8 cellular contexts compared by ENCODE assay signal in genomic region chr17:1197781-1198490, GRCh38. TPM values are rescaled to one million over a fixed set of nuclear protein-coding genes. Genes with fewer than 3 reads are reported as not detected.
A peak's percentile ranks its signal among the peaks of the same experiment; 100 is the strongest.
DNase-seq lines count a peak whose midpoint lies in the region; ATAC-seq, FAIRE-seq and TF ChIP-seq lines count a peak whose summit lies in the region.

No MANE protein-coding gene starts in this region.

- BruUV-seq in OCI-LY7 (replicated peaks; lab: Mats Ljungman, UMichigan) (no TSS peak), HepG2 (replicated peaks; lab: Mats Ljungman, UMichigan) (no TSS peak)

- no peak for TF ChIP-seq POLR2A in HepG2 (IDR thresholded peaks at IDR 0.05; ENCODE audit: insufficient read depth in 1 of 2, low read depth in 2 of 2, low read length in 2 of 2)

- DNase-seq in G401 (ENCODE audit: low spot score) (peak; percentile 33), OCI-LY7 (ENCODE audit: low spot score) (peak; percentile 96), HepG2 (ENCODE audit: low spot score) (no peak), T1000 (lab: John Stamatoyannopoulos, UW) (no peak), NCI-H2227 (lab: John Stamatoyannopoulos, UW; ENCODE audit: unreplicated experiment) (no peak)
- peak; percentile 63 to 87 for DNase-seq in stimulated activated naive CD8-positive, alpha-beta T cell treated with anti-CD3 and anti-CD28 coated beads, Interleukin-15, amount 100 ng/mL, for 72 hours

- peak; percentile 42 for ATAC-seq in GM21717 (IDR thresholded peaks at IDR 0.05; ENCODE audit: unreplicated experiment)
- ATAC-seq in HepG2, result peak; percentile 46; the same call in 1 of the 3 replicates
- ATAC-seq in stimulated activated naive CD8-positive, alpha-beta T cell treated with anti-CD3 and anti-CD28 coated beads, Interleukin-15, amount 100 ng/mL, for 72 hours, result peak; percentile 90

- peak overlapping the region; percentile 83 for H3K4me2 ChIP-seq in OCI-LY7 (ENCODE audit: low read length)
- no peak overlapping the region for H3K4me2 ChIP-seq in HepG2 (ENCODE audit: low read depth, low read length)

- H3K9me3 Mint-ChIP-seq in activated naive CD4-positive, alpha-beta T cell treated with anti-CD3 and anti-CD28 coated beads, Interleukin-2, amount 50 U/mL, for 24 hours, result no peaks in the 10 kb centered on the region
- no peaks in the 10 kb centered on the region for H3K9me3 Mint-ChIP-seq in stimulated activated naive CD8-positive, alpha-beta T cell treated with anti-CD3 and anti-CD28 coated beads, Interleukin-15, amount 100 ng/mL, for 72 hours

- in situ Hi-C loops in G401 (cut with HindIII; ENCODE audit: low sequenced_read_pairs) (no loop called here), HepG2 (cut with HindIII; ENCODE audit: extremely low pct_ligation_motif_present, low pct_unique_long_range_greater_than_20kb) (no loop called here)

- no peaks in the 10 kb centered on the region for H3K9me3 ChIP-seq in OCI-LY7 (ENCODE audit: low read length)
- H3K9me3 ChIP-seq in HepG2 (ENCODE audit: low read length), result no peaks in the 10 kb centered on the region

- intact Hi-C loops in OCI-LY7 (cut with micrococcal nuclease; ENCODE audit: unreplicated experiment), result loop anchor here (1.0 kb wide), 4 partner anchors 17 to 75 kb away; no protein-coding TSS in a partner anchor
- intact Hi-C loops in HepG2 (cut with micrococcal nuclease; ENCODE audit: unreplicated experiment), result no loop called here

- H4K20me1 ChIP-seq in OCI-LY7 (ENCODE audit: insufficient read depth, low read length) (no peaks in the 10 kb centered on the region), HepG2 (ENCODE audit: insufficient read depth, low read length) (no peaks in the 10 kb centered on the region)

- peak overlapping the region; percentile 30 for H3K27ac Mint-ChIP-seq in activated naive CD4-positive, alpha-beta T cell treated with anti-CD3 and anti-CD28 coated beads, Interleukin-2, amount 50 U/mL, for 24 hours
- H3K27ac Mint-ChIP-seq in stimulated activated naive CD8-positive, alpha-beta T cell treated with anti-CD3 and anti-CD28 coated beads, Interleukin-15, amount 100 ng/mL, for 72 hours, result peak overlapping the region; percentile 72 to 76

- H3K27me3 ChIP-seq in HepG2 (ENCODE audit: control insufficient read depth in 1 of 2, insufficient read depth in 2 of 2, low read length in 2 of 2), result peaks cover 5 to 45% of the 10 kb centered on the region in 2 experiments; a peak in 4 of 5 replicates

- peaks cover 44% of the 10 kb centered on the region for H3K4me1 Mint-ChIP-seq in activated naive CD4-positive, alpha-beta T cell treated with anti-CD3 and anti-CD28 coated beads, Interleukin-2, amount 50 U/mL, for 24 hours
- H3K4me1 Mint-ChIP-seq in stimulated activated naive CD8-positive, alpha-beta T cell treated with anti-CD3 and anti-CD28 coated beads, Interleukin-15, amount 100 ng/mL, for 72 hours, result peaks cover 60% of the 10 kb centered on the region

- H3K4me1 ChIP-seq in OCI-LY7 (ENCODE audit: insufficient read depth, low read length, poor library complexity, severe bottlenecking), result peaks cover 84% of the 10 kb centered on the region
- H3K4me1 ChIP-seq in HepG2 (ENCODE audit: insufficient read depth, low read length), result no peaks in the 10 kb centered on the region

- H2AFZ ChIP-seq in OCI-LY7 (ENCODE audit: low read length) (no peak overlapping the region), HepG2 (ENCODE audit: low read length) (no peak overlapping the region)

- no peak overlapping the region for H3K9ac ChIP-seq in HepG2 (ENCODE audit: insufficient read depth, low read depth, low read length)

- 42% methylated on average over 9 of the region's 17 CpGs for WGBS in HepG2 (ENCODE audit: low lambda C conversion rate)

- POLR2A ChIA-PET in OCI-LY7 (lab: Charles Lee) (interaction anchor here (0.6 to 6.3 kb wide), 13 partner anchors 9 to 197 kb away, joined by 3 to 57 read pairs (median 5); no protein-coding TSS in a partner anchor), HepG2 (lab: Yijun Ruan, JAX) (no interaction called here)

- TF ChIP-seq RAD21 in HepG2 (CRISPR knock-in tag; IDR thresholded peaks at IDR 0.05), result no peak

- H3K9me2 ChIP-seq in OCI-LY7 (ENCODE audit: insufficient read depth, low read length), result no peaks in the 10 kb centered on the region

- CTCF ChIA-PET in OCI-LY7 (lab: Charles Lee; ENCODE audit: unreplicated experiment), result interaction anchor here (0.7 to 1.5 kb wide), 5 partner anchors 9 to 75 kb away, joined by 3 to 6 read pairs (median 3); no protein-coding TSS in a partner anchor
- CTCF ChIA-PET in HepG2 (lab: Yijun Ruan, JAX; ENCODE audit: low intra/inter-chr PET ratio, low total read pairs), result no interaction called here

- TF ChIP-seq CTCF in OCI-LY7 (conservative IDR thresholded peaks at IDR 0.05; ENCODE audit: low read length), result no peak
- no peak for TF ChIP-seq CTCF in HepG2 (CRISPR knock-in tag; IDR thresholded peaks at IDR 0.05)

- H3K4me3 Mint-ChIP-seq in activated naive CD4-positive, alpha-beta T cell treated with anti-CD3 and anti-CD28 coated beads, Interleukin-2, amount 50 U/mL, for 24 hours, result peak overlapping the region; percentile 19
- H3K4me3 Mint-ChIP-seq in stimulated activated naive CD8-positive, alpha-beta T cell treated with anti-CD3 and anti-CD28 coated beads, Interleukin-15, amount 100 ng/mL, for 72 hours, result peak overlapping the region; percentile 67 to 68

- TF ChIP-seq EP300 in HepG2 (IDR thresholded peaks at IDR 0.05; ENCODE audit: low read depth in 2 of 2, low read length in 2 of 2) (no peak), HepG2 (CRISPR knock-in tag; IDR thresholded peaks at IDR 0.05; ENCODE audit: borderline replicate concordance) (no peak)

- H3K4me3 ChIP-seq in OCI-LY7 (ENCODE audit: low read depth, low read length, poor library complexity, severe bottlenecking) (peak overlapping the region; percentile 51), HepG2 (replicated peaks in 1 of 3; ENCODE audit: insufficient read depth in 1 of 3, low read depth in 2 of 3, low read length in 3 of 3) (no peak overlapping the region)

- peak overlapping the region; percentile 98 for H3K27ac ChIP-seq in OCI-LY7 (ENCODE audit: low read depth, low read length, poor library complexity, severe bottlenecking)
- H3K27ac ChIP-seq in HepG2 (ENCODE audit: extremely low read length, insufficient read depth, low read length), result no peak overlapping the region

- H3K27me3 Mint-ChIP-seq in activated naive CD4-positive, alpha-beta T cell treated with anti-CD3 and anti-CD28 coated beads, Interleukin-2, amount 50 U/mL, for 24 hours, result no peaks in the 10 kb centered on the region
- H3K27me3 Mint-ChIP-seq in stimulated activated naive CD8-positive, alpha-beta T cell treated with anti-CD3 and anti-CD28 coated beads, Interleukin-15, amount 100 ng/mL, for 72 hours, result no peaks in the 10 kb centered on the region

- H3K36me3 Mint-ChIP-seq in activated naive CD4-positive, alpha-beta T cell treated with anti-CD3 and anti-CD28 coated beads, Interleukin-2, amount 50 U/mL, for 24 hours, result no peaks in the 10 kb centered on the region

- H3K79me2 ChIP-seq in OCI-LY7 (ENCODE audit: insufficient read depth, low read depth, low read length), result peaks cover 74% of the 10 kb centered on the region
- no peaks in the 10 kb centered on the region for H3K79me2 ChIP-seq in HepG2 (ENCODE audit: insufficient read depth, low read length)

- FAIRE-seq in HepG2 (lab: Jason Lieb, UNC), result no peak

- peaks cover 19% of the 10 kb centered on the region; the same call in 1 of the 2 replicates for H3K36me3 ChIP-seq in OCI-LY7 (ENCODE audit: insufficient read depth, low read length)
- H3K36me3 ChIP-seq in HepG2 (replicated peaks in 1 of 2; ENCODE audit: control insufficient read depth in 1 of 2, insufficient read depth in 2 of 2, low read length in 2 of 2), result no peaks in the 10 kb centered on the region

TF ChIP-seq in HepG2, 621 proteins besides CTCF, POLR2A, EP300 and RAD21 (continues in another document):
- TF ChIP-seq ZNF550 (CRISPR knock-in tag; IDR thresholded peaks at IDR 0.05; ENCODE audit: borderline replicate concordance), result no peak
- TF ChIP-seq IKZF1 (IDR thresholded peaks at IDR 0.05), result no peak
- no peak for TF ChIP-seq PPARG (CRISPR knock-in tag; conservative IDR thresholded peaks at IDR 0.05)

RNA-seq across cellular contexts. Expression of gene ABR, which starts 18.2 kb away (rescaled TPM):
- total RNA-seq in G401 (2014; rRNA removed; shearing (Covaris generic)), result 118 and 128 TPM in 2 replicates
- total RNA-seq in OCI-LY7 (2014; rRNA removed; shearing (Covaris generic)), result 153 and 164 TPM in 2 replicates
- total RNA-seq in OCI-LY7 (2022) (181 and 199 TPM in 2 replicates), HepG2 (2016; rRNA removed; fragmentation: Illumina TruSeq; extraction: Trizol) (10.9 and 12.4 TPM in 2 replicates)
- total RNA-seq in HepG2 (2016; cell fraction: cytosol; rRNA removed; fragmentation: Illumina TruSeq; extraction: Trizol; ENCODE audit: low read depth), result 5.9 and 7.8 TPM in 2 replicates
- 9.1 and 11.6 TPM in 2 replicates for total RNA-seq in HepG2 (2016; cell fraction: insoluble cytoplasmic fraction; rRNA removed; fragmentation: Illumina TruSeq; extraction: Trizol)
- 9.3 and 10.5 TPM in 2 replicates for total RNA-seq in HepG2 (2016; cell fraction: membrane; rRNA removed; fragmentation: Illumina TruSeq; extraction: Trizol)
- 8.0 and 11.0 TPM in 2 replicates for total RNA-seq in HepG2 (2016; cell fraction: nucleus; rRNA removed; fragmentation: Illumina TruSeq; extraction: Trizol)
- 40.4 TPM in 2 replicates for polyA plus RNA-seq in HepG2 (2011; rRNA removed)
- 13.2 and 21.6 TPM in 2 replicates for polyA plus RNA-seq in HepG2 (2011; cell fraction: cytosol; rRNA removed)
- polyA plus RNA-seq in HepG2 (2011; cell fraction: nucleus; rRNA removed), result 68.7 and 98.6 TPM in 2 replicates
- polyA plus RNA-seq in HepG2 (2012), result 10.2 and 11.3 TPM in 2 replicates
- polyA plus RNA-seq in HepG2 (2016; cell fraction: cytosol; fragmentation: Illumina TruSeq; extraction: Trizol; ENCODE audit: low read depth), result 0.85 and 1.1 TPM in 2 replicates
- 8.6 and 11.0 TPM in 2 replicates for polyA plus RNA-seq in HepG2 (2016; cell fraction: insoluble cytoplasmic fraction; fragmentation: Illumina TruSeq; extraction: Trizol; ENCODE audit: low read depth)
- polyA plus RNA-seq in HepG2 (2016; cell fraction: membrane; fragmentation: Illumina TruSeq; extraction: Trizol; ENCODE audit: low read depth), result 2.9 and 3.5 TPM in 2 replicates
- 18.8 and 21.3 TPM in 2 replicates for polyA plus RNA-seq in HepG2 (2016; cell fraction: nucleus; fragmentation: Illumina TruSeq; extraction: Trizol; ENCODE audit: insufficient read depth, low read depth)
- polyA minus RNA-seq in HepG2 (2011; rRNA and poly(A)+ RNA removed; ENCODE audit: low replicate concordance), result 37.5 and 62.6 TPM in 2 replicates
- 19.0 and 21.4 TPM in 2 replicates for polyA minus RNA-seq in HepG2 (2011; cell fraction: cytosol; rRNA and poly(A)+ RNA removed)
- polyA minus RNA-seq in HepG2 (2011; cell fraction: nucleus; rRNA and poly(A)+ RNA removed), result 24.5 and 24.6 TPM in 2 replicates

Comparison
In these comparisons a context has a peak if more than half of its experiments do, and no peak if none do; other contexts are left out.
1. DNase-seq: peak in G401 (single experiment), OCI-LY7 (single experiment) and stimulated activated naive CD8-positive, alpha-beta T cell treated with anti-CD3 and anti-CD28 coated beads, Interleukin-15, amount 100 ng/mL, for 72 hours (2 of 2); none in HepG2 (single experiment), T1000 (single experiment) and NCI-H2227 (single experiment).
2. Peak in every context shown above with its lines, with median percentiles within 50 percentile points of each other: ATAC-seq.